1 cellular context compared by ENCODE assay signal in the genomic region with DNA sequence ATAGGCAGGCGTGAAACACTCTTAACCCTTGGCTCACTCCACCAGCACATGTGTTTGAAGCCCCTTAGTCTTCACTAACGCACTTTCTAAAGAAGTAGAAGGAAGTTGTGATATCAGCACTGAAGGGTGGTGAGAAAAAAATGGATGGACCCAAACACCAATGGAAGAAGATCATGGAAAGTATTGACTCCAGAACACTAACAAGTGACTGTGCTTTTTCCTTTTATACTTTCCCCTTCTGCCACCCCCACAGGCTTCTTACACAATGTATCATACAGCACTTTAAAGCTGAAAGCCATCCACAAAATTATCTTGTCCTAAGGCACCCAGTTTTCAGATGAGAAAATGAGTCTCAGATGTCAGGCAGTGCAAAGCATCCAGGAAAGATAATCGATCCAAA.
TF ChIP-seq lines count a peak whose summit lies in the region.

No MANE protein-coding gene starts in this region.

TF ChIP-seq in HepG2, 621 proteins besides CTCF, POLR2A, EP300 and RAD21:
- no peak for TF ChIP-seq ZNF672 (CRISPR knock-in tag; IDR thresholded peaks at IDR 0.05)
- no peak for TF ChIP-seq ZFYVE20 (CRISPR knock-in tag; IDR thresholded peaks at IDR 0.05; ENCODE audit: borderline replicate concordance, low read depth)
- no peak for TF ChIP-seq ELF4 (CRISPR knock-in tag; IDR thresholded peaks at IDR 0.05; ENCODE audit: borderline replicate concordance)
- TF ChIP-seq MEF2D (CRISPR knock-in tag; IDR thresholded peaks at IDR 0.05), result no peak
- TF ChIP-seq, protein P1, sequence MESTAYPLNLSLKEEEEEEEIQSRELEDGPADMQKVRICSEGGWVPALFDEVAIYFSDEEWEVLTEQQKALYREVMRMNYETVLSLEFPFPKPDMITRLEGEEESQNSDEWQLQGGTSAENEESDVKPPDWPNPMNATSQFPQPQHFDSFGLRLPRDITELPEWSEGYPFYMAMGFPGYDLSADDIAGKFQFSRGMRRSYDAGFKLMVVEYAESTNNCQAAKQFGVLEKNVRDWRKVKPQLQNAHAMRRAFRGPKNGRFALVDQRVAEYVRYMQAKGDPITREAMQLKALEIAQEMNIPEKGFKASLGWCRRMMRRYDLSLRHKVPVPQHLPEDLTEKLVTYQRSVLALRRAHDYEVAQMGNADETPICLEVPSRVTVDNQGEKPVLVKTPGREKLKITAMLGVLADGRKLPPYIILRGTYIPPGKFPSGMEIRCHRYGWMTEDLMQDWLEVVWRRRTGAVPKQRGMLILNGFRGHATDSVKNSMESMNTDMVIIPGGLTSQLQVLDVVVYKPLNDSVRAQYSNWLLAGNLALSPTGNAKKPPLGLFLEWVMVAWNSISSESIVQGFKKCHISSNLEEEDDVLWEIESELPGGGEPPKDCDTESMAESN (CRISPR knock-in tag; conservative IDR thresholded peaks at IDR 0.05), result no peak
- no peak for TF ChIP-seq ZNF383 (CRISPR knock-in tag; IDR thresholded peaks at IDR 0.05; ENCODE audit: borderline replicate concordance)
- TF ChIP-seq JUNB (CRISPR knock-in tag; IDR thresholded peaks at IDR 0.05; ENCODE audit: borderline replicate concordance), result no peak
- TF ChIP-seq, protein P2, sequence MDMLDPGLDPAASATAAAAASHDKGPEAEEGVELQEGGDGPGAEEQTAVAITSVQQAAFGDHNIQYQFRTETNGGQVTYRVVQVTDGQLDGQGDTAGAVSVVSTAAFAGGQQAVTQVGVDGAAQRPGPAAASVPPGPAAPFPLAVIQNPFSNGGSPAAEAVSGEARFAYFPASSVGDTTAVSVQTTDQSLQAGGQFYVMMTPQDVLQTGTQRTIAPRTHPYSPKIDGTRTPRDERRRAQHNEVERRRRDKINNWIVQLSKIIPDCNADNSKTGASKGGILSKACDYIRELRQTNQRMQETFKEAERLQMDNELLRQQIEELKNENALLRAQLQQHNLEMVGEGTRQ (IDR thresholded peaks at IDR 0.05; ENCODE audit: low read depth, low read length), result no peak
- TF ChIP-seq, protein P2 (CRISPR knock-in tag; IDR thresholded peaks at IDR 0.05; ENCODE audit: borderline replicate concordance), result no peak
- no peak for TF ChIP-seq ZBTB7A (CRISPR knock-in tag; IDR thresholded peaks at IDR 0.05)
- TF ChIP-seq, protein P3, sequence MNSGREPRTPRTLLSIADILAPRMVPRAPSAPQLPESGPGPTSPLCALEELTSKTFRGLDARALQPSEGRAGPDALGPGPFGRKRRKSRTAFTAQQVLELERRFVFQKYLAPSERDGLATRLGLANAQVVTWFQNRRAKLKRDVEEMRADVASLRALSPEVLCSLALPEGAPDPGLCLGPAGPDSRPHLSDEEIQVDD (CRISPR knock-in tag; IDR thresholded peaks at IDR 0.05; ENCODE audit: borderline replicate concordance), result no peak
